In the genomic region with DNA sequence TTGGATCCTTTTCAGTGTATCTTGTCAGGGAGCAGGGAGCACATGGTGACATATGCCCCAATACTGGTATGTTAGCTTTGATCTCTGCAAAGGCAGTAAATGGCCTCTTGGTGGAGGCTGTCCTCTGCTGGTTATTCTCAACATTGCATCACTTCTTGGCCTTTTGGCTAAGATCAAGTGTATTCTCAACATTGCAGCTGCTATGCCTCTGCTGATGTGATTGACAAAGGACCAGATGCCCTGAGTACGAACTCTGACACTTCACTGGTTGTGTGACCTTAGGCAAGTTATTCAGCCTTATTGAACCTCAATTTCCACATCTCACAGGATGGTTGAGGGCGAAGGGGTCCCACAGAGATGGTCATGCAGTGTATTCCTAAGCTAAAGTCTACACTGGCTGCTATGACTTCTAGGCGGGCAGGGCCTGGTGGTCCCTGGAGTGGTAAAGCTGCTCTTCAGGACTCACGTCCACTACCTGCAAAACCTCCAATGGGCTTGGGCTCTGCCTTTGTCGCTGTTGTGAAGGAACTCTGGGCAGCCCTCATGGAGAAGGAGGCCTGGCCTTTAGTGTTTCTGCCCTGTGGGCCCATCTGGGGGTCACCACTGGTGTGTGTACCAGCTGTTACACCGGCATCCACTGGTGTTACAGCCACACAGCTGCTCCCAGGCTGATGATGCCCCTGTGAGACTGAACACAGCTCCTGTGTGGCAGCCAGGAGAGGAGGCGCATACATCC, we compare ENCODE assay signal across 8 cellular contexts.
DNase-seq lines count a peak whose midpoint lies in the region; ATAC-seq and TF ChIP-seq lines count a peak whose summit lies in the region.

No MANE protein-coding gene starts in this region.

- no peak overlapping the region for H3K4me3 Mint-ChIP-seq in T-cell

- H3K9me3 Mint-ChIP-seq in T-cell = no peaks in the 10 kb centered on the region

- H3K4me3 ChIP-seq in cardiac fibroblast (replicated peaks in 1 of 2; ENCODE audit: low read depth in 2 of 2, low read length in 2 of 2) (no peak overlapping the region), kidney epithelial cell (ENCODE audit: low read depth, low read length) (no peak overlapping the region)

- peak; percentile 63 for ATAC-seq in HG02870 (IDR thresholded peaks at IDR 0.05; ENCODE audit: unreplicated experiment)
- ATAC-seq in T-cell (replicated peaks in 1 of 4) = peak; percentile 39 to 61 (median 56)

- CTCF ChIA-PET in T-cell (lab: Charles Lee) = interaction anchor here (0.8 to 3.8 kb wide), 12 partner anchors 9 to 735 kb away, joined by 3 to 35 read pairs (median 4); partner anchors contain the start of genes GCLM (in 1 of the 2) and MTF2 (in 1 of the 2)

- DNase-seq in activated T-cell treated with anti-CD3 and anti-CD28 coated beads for 24 hours (ENCODE audit: low read depth) (peak; percentile 38), NCI-H1930 (lab: John Stamatoyannopoulos, UW) (peak; percentile 15 to 33), T-cell (peak in 24 of 34 experiments; percentile 4 to 43 (median 18)), cardiac fibroblast (ENCODE audit: low read depth in 2 of 2) (peak; percentile 91 to 93), kidney epithelial cell (ENCODE audit: low read depth) (peak; percentile 41)
- no peak for DNase-seq in activated T-cell treated with anti-CD3 and anti-CD28 coated beads, Interleukin-2, amount 50 U/mL, for 1 hour
- DNase-seq in stimulated activated CD4-positive, alpha-beta T cell treated with anti-CD3 and anti-CD28 coated beads, Interleukin-4, amount 100 ng/mL, for 24 hours = peak; percentile 52

- no peaks in the 10 kb centered on the region for H3K36me3 Mint-ChIP-seq in T-cell

- peaks cover 14 to 22% (median 19%) of the 10 kb centered on the region in 3 donors for H3K4me1 Mint-ChIP-seq in T-cell

- no peaks in the 10 kb centered on the region for H3K27me3 Mint-ChIP-seq in T-cell

- TF ChIP-seq CTCF in cardiac fibroblast (IDR thresholded peaks at IDR 0.05; ENCODE audit: low read depth, low read length) (peak; percentile 99), kidney epithelial cell (IDR thresholded peaks at IDR 0.05; ENCODE audit: insufficient read depth, low read length, poor library complexity, severe bottlenecking) (peak; percentile 94)

- H3K36me3 ChIP-seq in kidney epithelial cell (ENCODE audit: control insufficient read depth, insufficient read depth, low read length) = no peaks in the 10 kb centered on the region

- POLR2A ChIA-PET in T-cell (lab: Charles Lee) = interaction anchor here in 1 of 2 donors (0.5 kb wide), 1 partner anchor 931 kb away, joined by 3 read pairs; no protein-coding TSS in a partner anchor

- no peaks in the 10 kb centered on the region for H3K27me3 ChIP-seq in kidney epithelial cell (ENCODE audit: control insufficient read depth, insufficient read depth, low read length)

- no peak overlapping the region for H3K27ac Mint-ChIP-seq in T-cell
